ENCODE assay signal across 21 cellular contexts in the genomic region with DNA sequence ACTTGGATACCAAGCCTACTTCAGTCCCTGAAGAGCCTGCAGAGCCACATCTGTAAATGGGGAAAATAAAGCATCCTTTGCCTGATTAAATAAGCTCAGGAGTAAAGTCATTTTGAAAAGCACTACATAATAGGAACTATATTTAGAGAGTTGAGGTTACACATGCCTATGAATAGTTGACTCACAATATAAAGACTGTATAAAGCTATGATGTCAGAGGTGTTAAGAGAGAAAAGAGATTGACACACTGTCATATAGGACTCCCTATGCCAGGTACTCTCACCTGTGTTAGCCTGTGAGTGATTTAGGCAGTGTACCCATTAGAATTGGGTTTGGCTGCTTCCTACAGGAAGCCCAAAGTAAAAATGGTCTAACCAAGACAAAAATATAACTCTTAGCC.
A peak's percentile ranks its signal among the peaks of the same experiment; 100 is the strongest.
DNase-seq lines count a peak whose midpoint lies in the region; ATAC-seq, FAIRE-seq and TF ChIP-seq lines count a peak whose summit lies in the region.
"Had no signal": no experiment of that assay in that cellular context is flagged by ENCODE, and none has a peak within 500 bp of the region (broad histone marks: within the 10 kb centered on the region; RNA-seq: fewer than 3 reads in every experiment).

No MANE protein-coding gene starts in this region.

- H3K27ac Mint-ChIP-seq in activated naive CD4-positive, alpha-beta T cell treated with anti-CD3 and anti-CD28 coated beads, Interleukin-2, amount 50 U/mL, for 72 hours: no peak overlapping the region
- H3K27ac Mint-ChIP-seq in activated naive CD4-positive, alpha-beta T cell treated with anti-CD3 and anti-CD28 coated beads, Interleukin-2, amount 10 ng/mL, durations not matched to agents 7 days and 5 days: no peak overlapping the region
- H3K27ac Mint-ChIP-seq in stimulated activated effector memory CD8-positive, alpha-beta T cell treated with anti-CD3 and anti-CD28 coated beads, Interleukin-12 subunit alpha, Interleukin-12 subunit beta, amount 100 ng/mL, for 72 hours: no peak overlapping the region
- H3K27ac Mint-ChIP-seq: B cell; CD8-positive, alpha-beta T cell; HFFc6 had no signal

- H3K27me3 ChIP-seq in GM12878 (replicated peaks in 1 of 2; ENCODE audit: control insufficient read depth in 2 of 2, insufficient read depth in 2 of 2, low read length in 1 of 2) (peaks cover 0 to 3% of the 10 kb centered on the region in 2 experiments; a peak in 2 of 4 replicates), prostate gland (replicated peaks; ENCODE audit: insufficient read depth) (no peaks in the 10 kb centered on the region)
- H3K27me3 ChIP-seq: BLaER1 had no signal

- no peak for FAIRE-seq in GM12878 (lab: Jason Lieb, UNC)
- FAIRE-seq: G401.6, GM18507, H54 had no signal

- H3K9me3 ChIP-seq in GM12878 (replicated peaks; ENCODE audit: control insufficient read depth, insufficient read depth, low read length): no peaks in the 10 kb centered on the region
- no peaks in the 10 kb centered on the region for H3K9me3 ChIP-seq in prostate gland
- H3K9me3 ChIP-seq: BLaER1, Caco-2, HAP-1 had no signal

- TF ChIP-seq CTCF in GM13977 (IDR thresholded peaks at IDR 0.05; ENCODE audit: extremely low read depth, insufficient read depth, missing control alignments): no peak
- no peak for TF ChIP-seq CTCF in GM12878 (IDR thresholded peaks at IDR 0.05 in 2 of 3, conservative IDR thresholded peaks at IDR 0.05 in 1 of 3; ENCODE audit: control insufficient read depth in 2 of 3, extremely low read depth in 1 of 3, insufficient read depth in 1 of 3, low read depth in 3 of 3, low read length in 3 of 3)
- TF ChIP-seq CTCF in prostate gland (IDR thresholded peaks at IDR 0.05): no peak

- TF ChIP-seq RAD21 in GM12878 (IDR thresholded peaks at IDR 0.05; ENCODE audit: insufficient read depth, low read depth, low read length): no peak

- H3K79me2 ChIP-seq in GM12878 (ENCODE audit: control insufficient read depth, insufficient read depth, low read length): no peaks in the 10 kb centered on the region

- H2AFZ ChIP-seq in GM12878 (ENCODE audit: control insufficient read depth, low read depth, low read length): no peak overlapping the region

- in situ Hi-C loops in GM13977 (cut with MboI; ENCODE audit: low pct_unique_long_range_greater_than_20kb, low sequenced_read_pairs, unreplicated experiment): no loop called here
- in situ Hi-C loops in GM12878 (cut with MboI): no loop called here

- H3K9ac ChIP-seq in GM12878 (ENCODE audit: control insufficient read depth, insufficient read depth, low read length): no peak overlapping the region
- H3K9ac ChIP-seq: BLaER1 had no signal

- no peaks in the 10 kb centered on the region for H3K36me3 ChIP-seq in GM12878 (ENCODE audit: control insufficient read depth in 2 of 2, insufficient read depth in 2 of 2, low read length in 1 of 2)
- no peaks in the 10 kb centered on the region for H3K36me3 ChIP-seq in prostate gland
- H3K36me3 ChIP-seq: BLaER1, HAP-1 had no signal

- H3K4me3 ChIP-seq in GM12878 (no peak overlapping the region), prostate gland (no peak overlapping the region)
- H3K4me3 ChIP-seq: BLaER1, HAP-1 had no signal

- BruUV-seq in GM12878 (replicated peaks; lab: Mats Ljungman, UMichigan): no TSS peak

- CTCF ChIA-PET in activated naive CD4-positive, alpha-beta T cell treated with anti-CD3 and anti-CD28 coated beads, Interleukin-2, amount 10 ng/mL, durations not matched to agents 7 days and 5 days (lab: Charles Lee): no interaction called here
- CTCF ChIA-PET in GM12878 (lab: Yijun Ruan, JAX): interaction anchor here (0.6 kb wide), 1 partner anchor 156 kb away, joined by 3 read pairs; no protein-coding TSS in a partner anchor

- no peak overlapping the region for H3K27ac ChIP-seq in GM12878 (ENCODE audit: control insufficient read depth, insufficient read depth)
- no peak overlapping the region for H3K27ac ChIP-seq in prostate gland
- H3K27ac ChIP-seq: BLaER1, C4-2B had no signal

- peaks cover 43% of the 10 kb centered on the region for H3K27me3 Mint-ChIP-seq in activated naive CD4-positive, alpha-beta T cell treated with anti-CD3 and anti-CD28 coated beads, Interleukin-2, amount 10 ng/mL, durations not matched to agents 7 days and 5 days

- ATAC-seq in activated naive CD4-positive, alpha-beta T cell treated with anti-CD3 and anti-CD28 coated beads, Interleukin-2, amount 50 U/mL, for 72 hours: peak; percentile 61 to 80
- ATAC-seq in GM12878: no peak
- peak; percentile 82 for ATAC-seq in stimulated activated effector memory CD8-positive, alpha-beta T cell treated with anti-CD3 and anti-CD28 coated beads, Interleukin-12 subunit alpha, Interleukin-12 subunit beta, amount 100 ng/mL, for 72 hours
- ATAC-seq: CD8-positive, alpha-beta T cell had no signal

- H3K4me2 ChIP-seq in GM12878 (ENCODE audit: control insufficient read depth, insufficient read depth): no peak overlapping the region
- H3K4me2 ChIP-seq: BLaER1 had no signal

- no peak overlapping the region for H3K4me3 Mint-ChIP-seq in activated naive CD4-positive, alpha-beta T cell treated with anti-CD3 and anti-CD28 coated beads, Interleukin-2, amount 10 ng/mL, durations not matched to agents 7 days and 5 days
- no peak overlapping the region for H3K4me3 Mint-ChIP-seq in stimulated activated effector memory CD8-positive, alpha-beta T cell treated with anti-CD3 and anti-CD28 coated beads, Interleukin-12 subunit alpha, Interleukin-12 subunit beta, amount 100 ng/mL, for 72 hours
- H3K4me3 Mint-ChIP-seq: B cell; CD4-positive, CD25-positive, alpha-beta regulatory T cell; CD8-positive, alpha-beta T cell; HFFc6 had no signal

- SMC1A ChIA-PET in GM12878 (lab: Charles Lee; ENCODE audit: uncharacterized antibody, unreplicated experiment): no interaction called here

- H3K4me1 ChIP-seq in GM12878 (ENCODE audit: control insufficient read depth, insufficient read depth, low read length) (no peaks in the 10 kb centered on the region), prostate gland (replicated peaks) (no peaks in the 10 kb centered on the region)
- H3K4me1 ChIP-seq: BLaER1, Caco-2, HAP-1 had no signal

- no peak for DNase-seq in activated naive CD4-positive, alpha-beta T cell treated with anti-CD3 and anti-CD28 coated beads, Interleukin-2, amount 50 U/mL, for 72 hours (ENCODE audit: low spot score in 2 of 2)
- DNase-seq in activated naive CD4-positive, alpha-beta T cell treated with anti-CD3 and anti-CD28 coated beads, Interleukin-2, amount 10 ng/mL, durations not matched to agents 7 days and 5 days: no peak
- peak; percentile 19 for DNase-seq in GM13977 (ENCODE audit: low spot score)
- no peak for DNase-seq in GM12878 (ENCODE audit: low read depth, low spot score)
- no peak for DNase-seq in stimulated activated effector memory CD8-positive, alpha-beta T cell treated with anti-CD3 and anti-CD28 coated beads, Interleukin-12 subunit alpha, Interleukin-12 subunit beta, amount 100 ng/mL, for 72 hours (ENCODE audit: low spot score in 2 of 2)
- DNase-seq in cardiac septum (ENCODE audit: low spot score): no peak
- DNase-seq in prostate gland (ENCODE audit: low spot score): no peak
- DNase-seq: Caco-2; CD4-positive, CD25-positive, alpha-beta regulatory T cell; CD8-positive, alpha-beta T cell; DMS153; DND-41; GOT3; HFFc6 had no signal

- POLR2A ChIA-PET in GM12878 (lab: Charles Lee): interaction anchor here (0.6 kb wide), 1 partner anchor 464 kb away, joined by 8 read pairs; no protein-coding TSS in a partner anchor

- H4K20me1 ChIP-seq in GM12878 (ENCODE audit: control insufficient read depth, insufficient read depth): no peaks in the 10 kb centered on the region
- H4K20me1 ChIP-seq: BLaER1 had no signal

- no peak for TF ChIP-seq EP300 in GM12878 (IDR thresholded peaks at IDR 0.05; ENCODE audit: borderline replicate concordance in 1 of 2, control insufficient read depth in 1 of 2, low read depth in 2 of 2, low read length in 2 of 2)

- intact Hi-C loops in GM12878 (cut with micrococcal nuclease; ENCODE audit: unreplicated experiment): no loop called here
- intact Hi-C loops in cardiac septum (cut with DNase I): no loop called here
- intact Hi-C loops in prostate gland (cut with DNase I): no loop called here

- no peak for TF ChIP-seq POLR2A in GM12878 (IDR thresholded peaks at IDR 0.05; ENCODE audit: low read depth, low read length)
- no peak for TF ChIP-seq POLR2A in prostate gland (IDR thresholded peaks at IDR 0.05)

- RAD21 ChIA-PET in GM12878 (lab: Charles Lee; ENCODE audit: unreplicated experiment): no interaction called here

- H3K9me3 Mint-ChIP-seq in activated naive CD4-positive, alpha-beta T cell treated with anti-CD3 and anti-CD28 coated beads, Interleukin-2, amount 50 U/mL, for 72 hours: no peaks in the 10 kb centered on the region
- no peaks in the 10 kb centered on the region for H3K9me3 Mint-ChIP-seq in activated naive CD4-positive, alpha-beta T cell treated with anti-CD3 and anti-CD28 coated beads, Interleukin-2, amount 10 ng/mL, durations not matched to agents 7 days and 5 days
- H3K9me3 Mint-ChIP-seq in stimulated activated effector memory CD8-positive, alpha-beta T cell treated with anti-CD3 and anti-CD28 coated beads, Interleukin-12 subunit alpha, Interleukin-12 subunit beta, amount 100 ng/mL, for 72 hours: no peaks in the 10 kb centered on the region
- H3K9me3 Mint-ChIP-seq: CD8-positive, alpha-beta T cell; HFFc6 had no signal

- no peaks in the 10 kb centered on the region for H3K36me3 Mint-ChIP-seq in activated naive CD4-positive, alpha-beta T cell treated with anti-CD3 and anti-CD28 coated beads, Interleukin-2, amount 50 U/mL, for 72 hours
- H3K36me3 Mint-ChIP-seq in activated naive CD4-positive, alpha-beta T cell treated with anti-CD3 and anti-CD28 coated beads, Interleukin-2, amount 10 ng/mL, durations not matched to agents 7 days and 5 days: no peaks in the 10 kb centered on the region
- H3K36me3 Mint-ChIP-seq in stimulated activated effector memory CD8-positive, alpha-beta T cell treated with anti-CD3 and anti-CD28 coated beads, Interleukin-12 subunit alpha, Interleukin-12 subunit beta, amount 100 ng/mL, for 72 hours: no peaks in the 10 kb centered on the region
- H3K36me3 Mint-ChIP-seq: CD4-positive, CD25-positive, alpha-beta regulatory T cell; CD8-positive, alpha-beta T cell had no signal

- H3K4me1 Mint-ChIP-seq in activated naive CD4-positive, alpha-beta T cell treated with anti-CD3 and anti-CD28 coated beads, Interleukin-2, amount 10 ng/mL, durations not matched to agents 7 days and 5 days: no peaks in the 10 kb centered on the region
- no peaks in the 10 kb centered on the region for H3K4me1 Mint-ChIP-seq in stimulated activated effector memory CD8-positive, alpha-beta T cell treated with anti-CD3 and anti-CD28 coated beads, Interleukin-12 subunit alpha, Interleukin-12 subunit beta, amount 100 ng/mL, for 72 hours
- H3K4me1 Mint-ChIP-seq: B cell; CD4-positive, CD25-positive, alpha-beta regulatory T cell had no signal

TF ChIP-seq in GM12878, 131 proteins besides CTCF, POLR2A, EP300 and RAD21 (continues in another document):
- TF ChIP-seq RUNX3 (IDR thresholded peaks at IDR 0.05; ENCODE audit: low read length) (peak; percentile 26; the same call in 1 of the 2 replicates), YY1 (IDR thresholded peaks at IDR 0.05; ENCODE audit: low read depth, low read length) (no peak), CREM (IDR thresholded peaks at IDR 0.05; ENCODE audit: low read depth) (0 out of 2 replicates have a peak, but pooled peaks have one; percentile 16), PAX5 (IDR thresholded peaks at IDR 0.05; ENCODE audit: borderline replicate concordance, low read depth, low read length) (no peak), SP1 (IDR thresholded peaks at IDR 0.05; ENCODE audit: low read depth, low read length) (no peak)
